1 cellular context compared by ENCODE assay signal in genomic region chr3:37963635-37964034, GRCh38.
TF ChIP-seq lines count a peak whose summit lies in the region.

No MANE protein-coding gene starts in this region.

TF ChIP-seq in A549, 52 proteins besides CTCF, POLR2A, EP300 and RAD21 (continued from another document):
- TF ChIP-seq, protein P1, sequence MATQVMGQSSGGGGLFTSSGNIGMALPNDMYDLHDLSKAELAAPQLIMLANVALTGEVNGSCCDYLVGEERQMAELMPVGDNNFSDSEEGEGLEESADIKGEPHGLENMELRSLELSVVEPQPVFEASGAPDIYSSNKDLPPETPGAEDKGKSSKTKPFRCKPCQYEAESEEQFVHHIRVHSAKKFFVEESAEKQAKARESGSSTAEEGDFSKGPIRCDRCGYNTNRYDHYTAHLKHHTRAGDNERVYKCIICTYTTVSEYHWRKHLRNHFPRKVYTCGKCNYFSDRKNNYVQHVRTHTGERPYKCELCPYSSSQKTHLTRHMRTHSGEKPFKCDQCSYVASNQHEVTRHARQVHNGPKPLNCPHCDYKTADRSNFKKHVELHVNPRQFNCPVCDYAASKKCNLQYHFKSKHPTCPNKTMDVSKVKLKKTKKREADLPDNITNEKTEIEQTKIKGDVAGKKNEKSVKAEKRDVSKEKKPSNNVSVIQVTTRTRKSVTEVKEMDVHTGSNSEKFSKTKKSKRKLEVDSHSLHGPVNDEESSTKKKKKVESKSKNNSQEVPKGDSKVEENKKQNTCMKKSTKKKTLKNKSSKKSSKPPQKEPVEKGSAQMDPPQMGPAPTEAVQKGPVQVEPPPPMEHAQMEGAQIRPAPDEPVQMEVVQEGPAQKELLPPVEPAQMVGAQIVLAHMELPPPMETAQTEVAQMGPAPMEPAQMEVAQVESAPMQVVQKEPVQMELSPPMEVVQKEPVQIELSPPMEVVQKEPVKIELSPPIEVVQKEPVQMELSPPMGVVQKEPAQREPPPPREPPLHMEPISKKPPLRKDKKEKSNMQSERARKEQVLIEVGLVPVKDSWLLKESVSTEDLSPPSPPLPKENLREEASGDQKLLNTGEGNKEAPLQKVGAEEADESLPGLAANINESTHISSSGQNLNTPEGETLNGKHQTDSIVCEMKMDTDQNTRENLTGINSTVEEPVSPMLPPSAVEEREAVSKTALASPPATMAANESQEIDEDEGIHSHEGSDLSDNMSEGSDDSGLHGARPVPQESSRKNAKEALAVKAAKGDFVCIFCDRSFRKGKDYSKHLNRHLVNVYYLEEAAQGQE (IDR thresholded peaks at IDR 0.05): no peak
